In genomic region chr13:28329395-28330158, GRCh38 we compare ENCODE assay signal across 13 cellular contexts.
A peak's percentile ranks its signal among the peaks of the same experiment; 100 is the strongest.
DNase-seq lines count a peak whose midpoint lies in the region; ATAC-seq and TF ChIP-seq lines count a peak whose summit lies in the region.
"Had no signal": no experiment of that assay in that cellular context is flagged by ENCODE, and none has a peak within 500 bp of the region (broad histone marks: within the 10 kb centered on the region; RNA-seq: fewer than 3 reads in every experiment).

No MANE protein-coding gene starts in this region.

- no peaks in the 10 kb centered on the region for H3K9me3 ChIP-seq in heart right ventricle
- H3K9me3 ChIP-seq: body of pancreas, gastrocnemius medialis had no signal

- no peak overlapping the region for H3K4me3 ChIP-seq in heart right ventricle
- H3K4me3 ChIP-seq: body of pancreas, gastrocnemius medialis had no signal

- H3K4me1 ChIP-seq in heart right ventricle, result peaks cover 6 to 53% (median 28%) of the 10 kb centered on the region in 9 donors
- H3K4me1 ChIP-seq: body of pancreas had no signal

- ATAC-seq in heart right ventricle, result peak; percentile 59 to 89 (median 74)
- ATAC-seq: activated CD8-positive, alpha-beta memory T cell treated with anti-CD3 and anti-CD28 coated beads, Interleukin-2, amount 10 ng/mL, durations not matched to agents 7 days and 5 days; body of pancreas; gastrocnemius medialis; T-helper 17 cell had no signal

- peaks cover 0 to 21% (median 0%) of the 10 kb centered on the region in 7 donors for H3K27me3 ChIP-seq in heart right ventricle
- H3K27me3 ChIP-seq: body of pancreas, gastrocnemius medialis had no signal

- WGBS in heart right ventricle, 2 donors, result 56 to 61% methylated on average over 17 of the region's 17 CpGs

- DNase-seq in EH (ENCODE audit: low read depth) (peak; percentile 99), amniotic epithelial cell (ENCODE audit: low read depth) (peak; percentile 94), heart right ventricle (peak in 1 of 2 donors; percentile 43), pulmonary artery endothelial cell (ENCODE audit: low read depth, low spot score) (peak; percentile 98), NCI-H345 (lab: John Stamatoyannopoulos, UW) (no peak), cerebellar cortex (ENCODE audit: low spot score) (no peak), NCI-H82 treated with DMSO at 0.1 percent for 48 hours (lab: John Stamatoyannopoulos, UW; ENCODE audit: unreplicated experiment) (no peak), RPMI8226 (no peak)
- DNase-seq: activated CD8-positive, alpha-beta memory T cell treated with anti-CD3 and anti-CD28 coated beads, Interleukin-2, amount 10 ng/mL, durations not matched to agents 7 days and 5 days; gastrocnemius medialis; NCI-H774; T-helper 17 cell had no signal

- H3K27ac ChIP-seq in heart right ventricle, result peak overlapping the region in 7 of 10 donors; percentile 3 to 72 (median 33)
- H3K27ac ChIP-seq: body of pancreas, gastrocnemius medialis had no signal

- TF ChIP-seq CTCF in heart right ventricle (IDR thresholded peaks at IDR 0.05), result no peak

- H3K36me3 ChIP-seq in heart right ventricle, result peaks cover 0 to 44% (median 0%) of the 10 kb centered on the region in 9 donors
- H3K36me3 ChIP-seq: gastrocnemius medialis had no signal

- intact Hi-C loops in heart right ventricle (cut with DNase I), result loop anchor here in 8 of 10 donors (5.0 to 10.0 kb wide), 7 partner anchors 53 to 465 kb away; partner anchors contain the start of gene FLT1 (in 4 of the 8)

Comparison
In these comparisons a context has a peak if more than half of its experiments do, and no peak if none do; other contexts are left out.
1. DNase-seq: peak in EH (single experiment), amniotic epithelial cell (single experiment) and pulmonary artery endothelial cell (single experiment); none in NCI-H345 (single experiment), cerebellar cortex (single experiment), NCI-H82 treated with DMSO at 0.1 percent for 48 hours (single experiment) and RPMI8226 (single experiment).